ENCODE assay signal across 7 cellular contexts in genomic region chr6:96837138-96837971, GRCh38. TPM values are rescaled to one million over a fixed set of nuclear protein-coding genes. Genes with fewer than 3 reads are reported as not detected.
DNase-seq lines count a peak whose midpoint lies in the region; ATAC-seq and TF ChIP-seq lines count a peak whose summit lies in the region.

TSS of gene GPR63 (minus strand) at chr6:96837477. CDS start at chr6:96799731, 37,746 bp downstream.

- peak; percentile 64 for DNase-seq in NCI-H1105 treated with DMSO at 0.1 percent for 48 hours (lab: John Stamatoyannopoulos, UW)
- DNase-seq in T1000 (lab: John Stamatoyannopoulos, UW): peak; percentile 42
- peak; percentile 74 for DNase-seq in brain microvascular endothelial cell
- no peak for DNase-seq in smooth muscle cell (lab: John Stamatoyannopoulos, UW; ENCODE audit: unreplicated experiment)

- H3K4me3 ChIP-seq in brain microvascular endothelial cell (ENCODE audit: low read depth, low read length) (peak within 1 kb of the TSS; percentile 65), iPS-20b (ENCODE audit: low read length) (peak within 1 kb of the TSS; percentile 99), smooth muscle cell (peak within 1 kb of the TSS; percentile 98)

- 1% methylated on average over 66 of the region's 77 CpGs for WGBS in smooth muscle cell (ENCODE audit: low lambda C conversion rate)

- H4K20me1 ChIP-seq in smooth muscle cell (ENCODE audit: low read depth): peaks cover 18% of the 10 kb centered on the region

- in situ Hi-C loops in brain microvascular endothelial cell (cut with HindIII; ENCODE audit: low pct_ligation_motif_present, low sequenced_read_pairs): no loop called here

- H3K27ac ChIP-seq in brain microvascular endothelial cell (no peak within 1 kb of the TSS), iPS-20b (ENCODE audit: low read length) (peak within 1 kb of the TSS; percentile 65), smooth muscle cell (ENCODE audit: low read depth) (no peak within 1 kb of the TSS)

- H2AFZ ChIP-seq in smooth muscle cell (ENCODE audit: low read depth): peak within 1 kb of the TSS; percentile 98

- H3K4me1 ChIP-seq in iPS-20b (ENCODE audit: insufficient read depth, low read length) (peaks cover 10% of the 10 kb centered on the region; the same call in 1 of the 2 replicates), smooth muscle cell (ENCODE audit: low read depth) (peaks cover 36% of the 10 kb centered on the region)

- TF ChIP-seq CTCF in brain microvascular endothelial cell (IDR thresholded peaks at IDR 0.05; ENCODE audit: low read depth, low read length, missing control alignments) (no peak), smooth muscle cell (IDR thresholded peaks at IDR 0.05; ENCODE audit: borderline replicate concordance, insufficient read depth, poor library complexity, severe bottlenecking) (no peak)

- H3K9me3 ChIP-seq in iPS-20b (ENCODE audit: insufficient read depth, low read depth, low read length): no peaks in the 10 kb centered on the region
- H3K9me3 ChIP-seq in smooth muscle cell (replicated peaks; ENCODE audit: low read depth): no peaks in the 10 kb centered on the region

- H3K27me3 ChIP-seq in brain microvascular endothelial cell (replicated peaks): no peaks in the 10 kb centered on the region
- H3K27me3 ChIP-seq in iPS-20b (ENCODE audit: insufficient read depth, low read length): peaks cover 18% of the 10 kb centered on the region
- H3K27me3 ChIP-seq in smooth muscle cell (ENCODE audit: low read depth): no peaks in the 10 kb centered on the region

- peaks cover 10% of the 10 kb centered on the region for H3F3A ChIP-seq in smooth muscle cell (ENCODE audit: low read depth)

- H3K36me3 ChIP-seq in brain microvascular endothelial cell (replicated peaks) (no peaks in the 10 kb centered on the region), iPS-20b (ENCODE audit: insufficient read depth, low read depth, low read length) (no peaks in the 10 kb centered on the region; the same call in 1 of the 2 replicates), smooth muscle cell (ENCODE audit: low read depth) (no peaks in the 10 kb centered on the region)

- H3K4me2 ChIP-seq in smooth muscle cell: peak within 1 kb of the TSS; percentile 100

- H3K9ac ChIP-seq in iPS-20b (ENCODE audit: low read depth, low read length): peak within 1 kb of the TSS; percentile 94
- peak within 1 kb of the TSS; percentile 62 for H3K9ac ChIP-seq in smooth muscle cell (ENCODE audit: low read depth)

- H3K79me2 ChIP-seq in smooth muscle cell (ENCODE audit: low read depth): peaks cover 17% of the 10 kb centered on the region

- ATAC-seq in GM18498 (IDR thresholded peaks at IDR 0.05; ENCODE audit: unreplicated experiment): peak; percentile 96
- peak; percentile 92 for ATAC-seq in HG02678 (IDR thresholded peaks at IDR 0.05; ENCODE audit: unreplicated experiment)

RNA-seq across cellular contexts. Expression of gene GPR63, which starts in this region (rescaled TPM):
- 4.4 and 4.5 TPM in 2 replicates for total RNA-seq in smooth muscle cell
- 0.56 and 1.2 TPM in 2 replicates for polyA plus RNA-seq in smooth muscle cell
